ENCODE assay signal across 24 cellular contexts in genomic region chr10:30756151-30756550, GRCh38.
"Had no signal": no experiment of that assay in that cellular context is flagged by ENCODE, and none has a peak within 500 bp of the region (broad histone marks: within the 10 kb centered on the region; RNA-seq: fewer than 3 reads in every experiment).

No MANE protein-coding gene starts in this region.

- H3K4me2 ChIP-seq: smooth muscle cell had no signal

- DNase-seq: activated CD4-positive, alpha-beta memory T cell treated with anti-CD3 and anti-CD28 coated beads, Interleukin-2, amount 10 ng/mL, durations not matched to agents 7 days and 5 days; activated CD4-positive, alpha-beta T cell treated with anti-CD3 and anti-CD28 coated beads, Interleukin-2, amount 10 ng/mL, durations not matched to agents 7 days and 5 days; activated CD4-positive, CD25-positive, alpha-beta regulatory T cell treated with anti-CD3 and anti-CD28 coated beads, Interleukin-2, amount 50 U/mL, for 72 hours; activated CD8-positive, alpha-beta memory T cell treated with anti-CD3 and anti-CD28 coated beads, Interleukin-2, amount 10 ng/mL, durations not matched to agents 7 days and 5 days; activated T-cell treated with anti-CD3 and anti-CD28 coated beads, Interleukin-2, amount 50 U/mL, for 48 hours; adrenal gland; brain microvascular endothelial cell; caudate nucleus; hippocampal formation; left colon; midbrain; stimulated activated CD4-positive, alpha-beta T cell treated with anti-CD3 and anti-CD28 coated beads, Interleukin-1b, Interleukin-23, amount 100 ng/mL, for 48 hours; stimulated activated CD4-positive, alpha-beta T cell treated with anti-CD3 and anti-CD28 coated beads, Interleukin-4, amount 100 ng/mL, for 4 hours; stimulated activated naive B cell treated with anti-CD40 and anti-IgM and Interleukin-4, amounts not matched to agents 10 μg/mL and 1 μg/mL and 100 μg/mL, for 72 hours; stomach; T-helper 2 cell; tibial artery; upper lobe of right lung had no signal

- H3K9me3 ChIP-seq: adrenal gland, ascending aorta, prostate gland, suprapubic skin, tibial artery, upper lobe of right lung had no signal

- H3K36me3 ChIP-seq: adrenal gland, ascending aorta, brain microvascular endothelial cell, esophagus muscularis mucosa, prostate gland, stomach, suprapubic skin, tibial artery, upper lobe of right lung had no signal

- H3K27me3 ChIP-seq: adrenal gland, ascending aorta, brain microvascular endothelial cell, esophagus muscularis mucosa, stomach, suprapubic skin, tibial artery, upper lobe of right lung had no signal

- H3K27ac ChIP-seq: adrenal gland, ascending aorta, brain microvascular endothelial cell, prostate gland, suprapubic skin, tibial artery, upper lobe of right lung had no signal

- H3K4me1 ChIP-seq: adrenal gland, ascending aorta, prostate gland, upper lobe of right lung had no signal

- H3K4me3 ChIP-seq: adrenal gland, ascending aorta, esophagus muscularis mucosa, prostate gland, smooth muscle cell, stomach, suprapubic skin, tibial artery, upper lobe of right lung had no signal

- ATAC-seq: activated CD8-positive, alpha-beta memory T cell treated with anti-CD3 and anti-CD28 coated beads, Interleukin-2, amount 10 ng/mL, durations not matched to agents 7 days and 5 days; left colon; natural killer cell treated with Interleukin-12 subunit alpha and Interleukin-12 subunit beta and Interleukin-15 and Interleukin-18, amount 100 ng/mL, for 72 hours; stimulated activated naive B cell treated with anti-CD40 and anti-IgM and Interleukin-4, amounts not matched to agents 10 μg/mL and 1 μg/mL and 100 μg/mL, for 72 hours; upper lobe of right lung had no signal
